Comparison of ENCODE assay signal across 15 cellular contexts in genomic region chr5:74256947-74257573, GRCh38.
DNase-seq lines count a peak whose midpoint lies in the region; ATAC-seq and TF ChIP-seq lines count a peak whose summit lies in the region.
"Had no signal": no experiment of that assay in that cellular context is flagged by ENCODE, and none has a peak within 500 bp of the region (broad histone marks: within the 10 kb centered on the region; RNA-seq: fewer than 3 reads in every experiment).

No MANE protein-coding gene starts in this region.

- DNase-seq in PC-9 (no peak), Right ventricle myocardium superior (no peak), neural progenitor cell (ENCODE audit: low spot score) (no peak), vagina (ENCODE audit: extremely low spot score in 2 of 2) (no peak), tibial nerve (ENCODE audit: low spot score in 2 of 2) (no peak), SK-N-DZ (ENCODE audit: low spot score) (no peak)
- DNase-seq in activated naive CD8-positive, alpha-beta T cell treated with anti-CD3 and anti-CD28 coated beads, Interleukin-2, amount 50 U/mL, for 24 hours: no peak
- DNase-seq: activated CD8-positive, alpha-beta T cell treated with anti-CD3 and anti-CD28 coated beads, Interleukin-2, amount 10 ng/mL, durations not matched to agents 7 days and 5 days; activated gamma-delta T cell; CD4-positive, CD25-positive, alpha-beta regulatory T cell; NCI-H1105 treated with DMSO at 0.1 percent for 48 hours; stimulated activated naive CD4-positive, alpha-beta T cell treated with Interleukin-2 at 50 U/mL for 16 hours had no signal

- H3K9me3 ChIP-seq in PC-9 (ENCODE audit: insufficient read depth, low read depth) (peaks cover 9% of the 10 kb centered on the region; the same call in 1 of the 2 replicates), neural progenitor cell (ENCODE audit: low read depth) (no peaks in the 10 kb centered on the region), vagina (no peaks in the 10 kb centered on the region), tibial nerve (no peaks in the 10 kb centered on the region)

- H3K4me3 ChIP-seq in PC-9 (no peak overlapping the region), neural progenitor cell (no peak overlapping the region), vagina (no peak overlapping the region), tibial nerve (no peak overlapping the region)
- H3K4me3 ChIP-seq: cardiac muscle cell had no signal

- no peak for TF ChIP-seq CTCF in PC-9 (conservative IDR thresholded peaks at IDR 0.05)
- no peak for TF ChIP-seq CTCF in neural progenitor cell (IDR thresholded peaks at IDR 0.05)
- no peak for TF ChIP-seq CTCF in vagina (IDR thresholded peaks at IDR 0.05)
- TF ChIP-seq CTCF in tibial nerve (IDR thresholded peaks at IDR 0.05): no peak

- H3F3A ChIP-seq in PC-9 (ENCODE audit: insufficient read depth, low read depth): peaks cover 29% of the 10 kb centered on the region
- peaks cover 6% of the 10 kb centered on the region for H3F3A ChIP-seq in neural progenitor cell (ENCODE audit: low read depth)

- H3K4me1 Mint-ChIP-seq in neural progenitor cell: peaks cover 48% of the 10 kb centered on the region
- H3K4me1 Mint-ChIP-seq in activated naive CD8-positive, alpha-beta T cell treated with anti-CD3 and anti-CD28 coated beads, Interleukin-2, amount 50 U/mL, for 24 hours: no peaks in the 10 kb centered on the region
- H3K4me1 Mint-ChIP-seq: CD4-positive, CD25-positive, alpha-beta regulatory T cell had no signal

- intact Hi-C loops in PC-9 (cut with micrococcal nuclease; ENCODE audit: unreplicated experiment) (no loop called here), Right ventricle myocardium superior (cut with DNase I) (no loop called here), vagina (cut with DNase I) (no loop called here)

- CTCF ChIA-PET in PC-9 (lab: Charles Lee): interaction anchor here (0.5 to 0.9 kb wide), 2 partner anchors 44 to 376 kb away, joined by 3 read pairs; no protein-coding TSS in a partner anchor

- H3K27me3 Mint-ChIP-seq in neural progenitor cell (ENCODE audit: insufficient read depth, low read depth): peaks cover 16% of the 10 kb centered on the region
- peaks cover 7% of the 10 kb centered on the region for H3K27me3 Mint-ChIP-seq in activated naive CD8-positive, alpha-beta T cell treated with anti-CD3 and anti-CD28 coated beads, Interleukin-2, amount 50 U/mL, for 24 hours
- H3K27me3 Mint-ChIP-seq: CD4-positive, CD25-positive, alpha-beta regulatory T cell had no signal

- peaks cover 61% of the 10 kb centered on the region for H3K4me1 ChIP-seq in PC-9 (replicated peaks; ENCODE audit: insufficient read depth)
- peaks cover 27% of the 10 kb centered on the region for H3K4me1 ChIP-seq in neural progenitor cell
- H3K4me1 ChIP-seq in vagina: peaks cover 24% of the 10 kb centered on the region
- peaks cover 0 to 20% (median 10%) of the 10 kb centered on the region in 4 donors for H3K4me1 ChIP-seq in tibial nerve

- POLR2A ChIA-PET in PC-9 (lab: Charles Lee; ENCODE audit: unreplicated experiment): interaction anchor here (0.5 kb wide), 1 partner anchor 13 kb away, joined by 5 read pairs; no protein-coding TSS in a partner anchor

- H3K36me3 Mint-ChIP-seq in neural progenitor cell: no peaks in the 10 kb centered on the region
- no peaks in the 10 kb centered on the region for H3K36me3 Mint-ChIP-seq in activated naive CD8-positive, alpha-beta T cell treated with anti-CD3 and anti-CD28 coated beads, Interleukin-2, amount 50 U/mL, for 24 hours (ENCODE audit: low read depth)
- H3K36me3 Mint-ChIP-seq: CD4-positive, CD25-positive, alpha-beta regulatory T cell; memory B cell had no signal

- WGBS in tibial nerve, 2 donors: 34 to 39% methylated on average over 6 of the region's 6 CpGs

- H3K36me3 ChIP-seq in PC-9 (ENCODE audit: low read depth) (no peaks in the 10 kb centered on the region), neural progenitor cell (no peaks in the 10 kb centered on the region), vagina (no peaks in the 10 kb centered on the region), tibial nerve (no peaks in the 10 kb centered on the region)
- H3K36me3 ChIP-seq: cardiac muscle cell had no signal

- no peaks in the 10 kb centered on the region for H3K9me2 ChIP-seq in PC-9 (ENCODE audit: insufficient read depth)

- H2AFZ ChIP-seq in PC-9 (peak overlapping the region; percentile 63; the same call in 1 of the 2 replicates), neural progenitor cell (replicated peaks) (peak overlapping the region; percentile 76)

- H3K27ac ChIP-seq in PC-9 (peak overlapping the region; percentile 98), neural progenitor cell (no peak overlapping the region), vagina (peak overlapping the region; percentile 61), tibial nerve (peak overlapping the region in 2 of 4 donors; percentile 46 to 70)
- H3K27ac ChIP-seq: cardiac muscle cell, RWPE1 had no signal

- H3K79me2 ChIP-seq in PC-9 (ENCODE audit: low read depth) (no peaks in the 10 kb centered on the region), neural progenitor cell (ENCODE audit: low read depth) (no peaks in the 10 kb centered on the region)

- TF ChIP-seq POLR2A in vagina (IDR thresholded peaks at IDR 0.05) (no peak), tibial nerve (IDR thresholded peaks at IDR 0.05) (no peak)

- no TSS peak for BruUV-seq in PC-9 (replicated peaks; lab: Mats Ljungman, UMichigan)

- H3K4me3 Mint-ChIP-seq in neural progenitor cell: peak overlapping the region; percentile 20
- H3K4me3 Mint-ChIP-seq in activated naive CD8-positive, alpha-beta T cell treated with anti-CD3 and anti-CD28 coated beads, Interleukin-2, amount 50 U/mL, for 24 hours: no peak overlapping the region
- H3K4me3 Mint-ChIP-seq: activated CD8-positive, alpha-beta T cell treated with anti-CD3 and anti-CD28 coated beads, Interleukin-2, amount 10 ng/mL, durations not matched to agents 7 days and 5 days; CD4-positive, CD25-positive, alpha-beta regulatory T cell; memory B cell had no signal

- peak; percentile 61 for ATAC-seq in Right ventricle myocardium superior (ENCODE audit: poor library complexity)
- no peak for ATAC-seq in activated naive CD8-positive, alpha-beta T cell treated with anti-CD3 and anti-CD28 coated beads, Interleukin-2, amount 50 U/mL, for 24 hours
- ATAC-seq: activated CD8-positive, alpha-beta T cell treated with anti-CD3 and anti-CD28 coated beads, Interleukin-2, amount 10 ng/mL, durations not matched to agents 7 days and 5 days had no signal

- no peak for TF ChIP-seq EP300 in tibial nerve (IDR thresholded peaks at IDR 0.05)

- H3K27me3 ChIP-seq in PC-9 (ENCODE audit: insufficient read depth, low read depth) (no peaks in the 10 kb centered on the region), neural progenitor cell (no peaks in the 10 kb centered on the region), vagina (no peaks in the 10 kb centered on the region), tibial nerve (no peaks in the 10 kb centered on the region)
- H3K27me3 ChIP-seq: cardiac muscle cell had no signal

- H3K4me2 ChIP-seq in PC-9: peak overlapping the region; percentile 69
- peak overlapping the region; percentile 56 for H3K4me2 ChIP-seq in neural progenitor cell

- no peaks in the 10 kb centered on the region for H3K9me3 Mint-ChIP-seq in neural progenitor cell
- H3K9me3 Mint-ChIP-seq in activated naive CD8-positive, alpha-beta T cell treated with anti-CD3 and anti-CD28 coated beads, Interleukin-2, amount 50 U/mL, for 24 hours: no peaks in the 10 kb centered on the region
- H3K9me3 Mint-ChIP-seq: memory B cell had no signal

- no peak overlapping the region for H3K9ac ChIP-seq in neural progenitor cell

- H4K20me1 ChIP-seq in PC-9 (ENCODE audit: insufficient read depth) (no peaks in the 10 kb centered on the region), neural progenitor cell (ENCODE audit: low read depth) (no peaks in the 10 kb centered on the region)

- H3K27ac Mint-ChIP-seq in neural progenitor cell: no peak overlapping the region
- H3K27ac Mint-ChIP-seq in activated naive CD8-positive, alpha-beta T cell treated with anti-CD3 and anti-CD28 coated beads, Interleukin-2, amount 50 U/mL, for 24 hours: no peak overlapping the region
- H3K27ac Mint-ChIP-seq: activated CD8-positive, alpha-beta T cell treated with anti-CD3 and anti-CD28 coated beads, Interleukin-2, amount 10 ng/mL, durations not matched to agents 7 days and 5 days; CD4-positive, CD25-positive, alpha-beta regulatory T cell; memory B cell had no signal
